Comparison of ENCODE assay signal across 32 cellular contexts in the genomic region with DNA sequence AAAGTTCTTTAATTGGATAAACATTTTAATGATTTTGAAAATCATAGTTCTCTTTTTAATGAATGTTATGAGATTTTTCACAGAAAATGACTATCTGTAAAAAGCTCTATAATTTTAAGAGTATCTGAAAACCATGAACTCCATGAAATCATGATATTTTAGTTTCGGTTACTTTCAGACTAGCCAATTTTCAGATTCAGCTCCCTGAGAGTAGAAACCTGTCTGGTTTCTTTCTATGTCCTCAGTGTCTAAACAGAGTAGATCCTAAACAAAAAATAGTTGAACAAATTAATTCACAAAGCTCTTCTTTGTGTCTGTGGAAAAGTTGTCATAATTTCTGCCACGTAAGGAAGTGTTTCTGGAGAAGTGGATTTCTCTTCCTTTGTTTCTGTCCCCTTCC.
"Had no signal": no experiment of that assay in that cellular context is flagged by ENCODE, and none has a peak within 500 bp of the region (broad histone marks: within the 10 kb centered on the region; RNA-seq: fewer than 3 reads in every experiment).

No MANE protein-coding gene starts in this region.

- H3K27me3 ChIP-seq: adrenal gland, ascending aorta, cardiac muscle cell had no signal

- H3K27ac ChIP-seq: adrenal gland, ascending aorta, cardiac muscle cell, VCaP had no signal

- H3K4me1 ChIP-seq: adrenal gland, ascending aorta had no signal

- H3K36me3 ChIP-seq: adrenal gland, ascending aorta, cardiac muscle cell had no signal

- FAIRE-seq: bronchial epithelial cell, TTC549 had no signal

- DNase-seq: activated B cell treated with CpG ODN at 0.5 μM for 24 hours; activated CD4-positive, alpha-beta memory T cell treated with anti-CD3 and anti-CD28 coated beads for 36 hours; activated CD4-positive, alpha-beta T cell treated with anti-CD3 and anti-CD28 coated beads for 4 hours; activated CD4-positive, alpha-beta T cell treated with anti-CD3 and anti-CD28 coated beads, Interleukin-2, amount 10 ng/mL, durations not matched to agents 24 days and 14 days; activated CD4-positive, alpha-beta T cell treated with anti-CD3 and anti-CD28 coated beads, Interleukin-2, amount 50 U/mL, for 1 hour; activated CD4-positive, alpha-beta T cell treated with anti-CD3 and anti-CD28 coated beads, Interleukin-2, amount 50 U/mL, for 4 hours; activated CD4-positive, CD25-positive, alpha-beta regulatory T cell treated with anti-CD3 and anti-CD28 coated beads, Interleukin-2, amount 50 U/mL, for 72 hours; activated CD8-positive, alpha-beta memory T cell treated with anti-CD3 and anti-CD28 coated beads, Interleukin-2, amount 50 U/mL, for 4 hours; activated CD8-positive, alpha-beta T cell treated with anti-CD3 and anti-CD28 coated beads for 36 hours; activated effector memory CD4-positive, alpha-beta T cell treated with anti-CD3 and anti-CD28 coated beads, Interleukin-2, amount 50 U/mL, for 16 hours; activated gamma-delta T cell treated with Interleukin-2 at 50 U/mL for 16 hours; activated naive CD4-positive, alpha-beta T cell; activated naive CD4-positive, alpha-beta T cell treated with anti-CD3 and anti-CD28 coated beads for 36 hours; activated naive CD4-positive, alpha-beta T cell treated with anti-CD3 and anti-CD28 coated beads, Interleukin-2, amount 50 U/mL, for 16 hours; activated naive CD8-positive, alpha-beta T cell treated with anti-CD3 and anti-CD28 coated beads for 36 hours; activated T-cell treated with anti-CD3 and anti-CD28 coated beads for 4 hours; activated T-cell treated with anti-CD3 and anti-CD28 coated beads, Interleukin-2, amount 50 U/mL, for 1 hour; activated T-cell treated with anti-CD3 and anti-CD28 coated beads, Interleukin-2, amount 50 U/mL, for 4 hours; activated T-cell treated with anti-CD3 and anti-CD28 coated beads, Interleukin-2, amount 50 U/mL, for 72 hours; adrenal gland; amniotic stem cell; caudate nucleus; cerebellar nuclear complex; T-helper 2 cell; T-helper 9 cell had no signal

- H3K4me3 ChIP-seq: adrenal gland, ascending aorta, cardiac muscle cell had no signal

- ATAC-seq: activated CD8-positive, alpha-beta T cell treated with anti-CD3 and anti-CD28 coated beads for 36 hours; activated naive CD4-positive, alpha-beta T cell treated with anti-CD3 and anti-CD28 coated beads, Interleukin-2, amount 50 U/mL, for 72 hours; activated T-cell treated with anti-CD3 and anti-CD28 coated beads, Interleukin-2, amount 50 U/mL, for 4 hours; activated T-cell treated with anti-CD3 and anti-CD28 coated beads, Interleukin-2, amount 50 U/mL, for 72 hours; activated T-helper 17 cell treated with anti-CD3 and anti-CD28 coated beads, Interleukin-2, amount 50 U/mL, for 72 hours had no signal

- H3K9me3 ChIP-seq: adrenal gland, ascending aorta had no signal
